ENCODE assay signal across 1 cellular context in the genomic region with DNA sequence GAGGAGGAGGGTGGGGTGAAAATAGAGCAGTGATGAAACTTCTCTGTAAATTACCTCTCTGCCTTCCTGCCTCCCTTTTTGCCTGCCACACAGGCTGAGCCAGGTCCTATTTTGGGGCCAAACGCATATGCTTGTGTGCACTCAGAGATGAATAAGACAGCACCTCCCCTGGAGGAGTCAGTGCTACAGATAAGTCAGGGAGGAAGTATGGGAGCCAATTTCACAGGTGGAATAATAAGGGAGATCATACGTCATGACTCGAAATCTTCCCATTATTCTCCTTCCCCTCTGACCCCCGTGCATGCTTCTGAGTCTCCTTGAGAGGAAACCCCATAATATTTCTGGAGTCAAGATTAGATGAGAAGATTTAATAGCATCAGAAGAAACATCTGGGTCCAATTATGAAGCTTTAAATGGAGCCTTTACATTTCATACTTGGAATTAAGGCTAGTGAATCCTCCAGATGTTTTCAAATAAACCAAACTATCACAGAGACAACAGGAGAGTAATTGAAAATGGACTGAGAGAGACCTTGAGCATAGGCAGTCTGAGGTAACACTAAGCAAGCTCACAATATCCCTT.
TF ChIP-seq lines count a peak whose summit lies in the region.

No MANE protein-coding gene starts in this region.

TF ChIP-seq in K562, 482 proteins besides CTCF, POLR2A, EP300 and RAD21:
- TF ChIP-seq ZNF12 (CRISPR knock-in tag; IDR thresholded peaks at IDR 0.05) (no peak), CEBPG (CRISPR knock-in tag; IDR thresholded peaks at IDR 0.05) (no peak), CEBPG (tag; conservative IDR thresholded peaks at IDR 0.05 in 1 of 2, IDR thresholded peaks at IDR 0.05 in 1 of 2) (0 out of 4 replicates have a peak, but pooled peaks of 1 of the 2 experiments have one; percentile 13), ZNF766 (CRISPR knock-in tag; conservative IDR thresholded peaks at IDR 0.05) (0 out of 2 replicates have a peak, but pooled peaks have one; percentile 3), ZFP36 (IDR thresholded peaks at IDR 0.05; ENCODE audit: low read depth, low read length, partially characterized antibody) (peak; percentile 81), SPI1 (IDR thresholded peaks at IDR 0.05; ENCODE audit: borderline replicate concordance, low read depth, low read length) (peak; percentile 61; the same call in 1 of the 2 replicates), GATAD2B (IDR thresholded peaks at IDR 0.05; ENCODE audit: borderline replicate concordance) (no peak), TRIM24 (IDR thresholded peaks at IDR 0.05) (peak in 1 of 2 experiments; percentile 37; a peak in 1 of 4 replicates)
TF ChIP-seq in K562: peak in this region for 5.
